ENCODE assay signal across 9 cellular contexts in genomic region chr1:115063238-115063901, GRCh38. TPM values are rescaled to one million over a fixed set of nuclear protein-coding genes. Genes with fewer than 3 reads are reported as not detected.
DNase-seq lines count a peak whose midpoint lies in the region; ATAC-seq lines count a peak whose summit lies in the region.
"Had no signal": no experiment of that assay in that cellular context is flagged by ENCODE, and none has a peak within 500 bp of the region (broad histone marks: within the 10 kb centered on the region; RNA-seq: fewer than 3 reads in every experiment).

No MANE protein-coding gene starts in this region.

- peak; percentile 55 to 68 (median 63) for ATAC-seq in T-cell (replicated peaks in 1 of 4)
- ATAC-seq in HG03196 (IDR thresholded peaks at IDR 0.05; ENCODE audit: unreplicated experiment), result no peak
- ATAC-seq in GM18517 (IDR thresholded peaks at IDR 0.05; ENCODE audit: unreplicated experiment), result no peak

- POLR2A ChIA-PET in T-cell (lab: Charles Lee), result interaction anchor here (0.7 to 1.6 kb wide), 3 partner anchors 19 to 1117 kb away, joined by 3 to 5 read pairs (median 4); no protein-coding TSS in a partner anchor

- CTCF ChIA-PET in T-cell (lab: Charles Lee), result interaction anchor here (1.0 to 1.2 kb wide), 3 partner anchors 10 to 49 kb away, joined by 3 to 7 read pairs (median 3); no protein-coding TSS in a partner anchor

- H3K4me1 Mint-ChIP-seq in T-cell, result peaks cover 45 to 49% (median 47%) of the 10 kb centered on the region in 3 donors

- H3K36me3 Mint-ChIP-seq in T-cell, result peaks cover 8% of the 10 kb centered on the region

- peak; percentile 37 for DNase-seq in stimulated activated CD4-positive, alpha-beta T cell treated with anti-CD3 and anti-CD28 coated beads, Interleukin-4, amount 100 ng/mL, for 24 hours
- no peak for DNase-seq in stimulated activated CD4-positive, alpha-beta T cell treated with anti-CD3 and anti-CD28 coated beads, Interleukin-2, amount 100 ng/mL, for 24 hours
- DNase-seq in T-cell (peak in 26 of 34 experiments; percentile 12 to 62 (median 32)), RKO (ENCODE audit: low spot score) (no peak), NCI-H2227 (lab: John Stamatoyannopoulos, UW; ENCODE audit: unreplicated experiment) (no peak)
- DNase-seq in effector CD4-positive, alpha-beta T cell, result peak; percentile 39

- H3K9me3 Mint-ChIP-seq in T-cell, result peaks cover 0 to 3% (median 0%) of the 10 kb centered on the region in 3 donors
- H3K9me3 Mint-ChIP-seq: nephron had no signal

- peak overlapping the region; percentile 93 to 100 for H3K27ac Mint-ChIP-seq in T-cell
- H3K27ac Mint-ChIP-seq: nephron had no signal

- H3K4me3 Mint-ChIP-seq in T-cell, result peak overlapping the region; percentile 63 to 75 (median 69)
- H3K4me3 Mint-ChIP-seq: nephron had no signal

- H3K27me3 Mint-ChIP-seq in T-cell, result no peaks in the 10 kb centered on the region

RNA-seq across cellular contexts. Expression of gene TSPAN2, which starts 25.9 kb away (rescaled TPM):
- total RNA-seq in T-cell, result 1 to 10 TPM; 2.1 to 8.7 (median 4.0) TPM

RNA-seq across cellular contexts. Expression of gene TSHB, which starts 33.7 kb away (rescaled TPM):
- not detected for total RNA-seq in T-cell

Comparison
In these comparisons a context has a peak if more than half of its experiments do, and no peak if none do; other contexts are left out.
1. DNase-seq: peak in stimulated activated CD4-positive, alpha-beta T cell treated with anti-CD3 and anti-CD28 coated beads, Interleukin-4, amount 100 ng/mL, for 24 hours (single experiment), T-cell (26 of 34) and effector CD4-positive, alpha-beta T cell (single experiment); none in stimulated activated CD4-positive, alpha-beta T cell treated with anti-CD3 and anti-CD28 coated beads, Interleukin-2, amount 100 ng/mL, for 24 hours (0 of 2), RKO (single experiment) and NCI-H2227 (single experiment).
2. ATAC-seq: peak in T-cell (4 of 4); none in HG03196 (single experiment) and GM18517 (single experiment).